ENCODE assay signal across 8 cellular contexts in genomic region chr7:55571534-55572377, GRCh38. TPM values are rescaled to one million over a fixed set of nuclear protein-coding genes. Genes with fewer than 3 reads are reported as not detected.
DNase-seq lines count a peak whose midpoint lies in the region; ATAC-seq and TF ChIP-seq lines count a peak whose summit lies in the region.

No MANE protein-coding gene starts in this region.

- peaks cover 34% of the 10 kb centered on the region for H3K4me1 ChIP-seq in mucosa of descending colon (ENCODE audit: low read depth)

- H3K36me3 Mint-ChIP-seq in effector memory CD8-positive, alpha-beta T cell (ENCODE audit: insufficient read depth): peaks cover 17% of the 10 kb centered on the region

- no peaks in the 10 kb centered on the region for H3K9me3 Mint-ChIP-seq in effector memory CD8-positive, alpha-beta T cell

- no peaks in the 10 kb centered on the region for H3K27me3 Mint-ChIP-seq in effector memory CD8-positive, alpha-beta T cell

- H3K4me3 ChIP-seq in mucosa of descending colon: peak overlapping the region; percentile 95

- intact Hi-C loops in mucosa of descending colon (cut with DNase I, micrococcal nuclease): no loop called here

- no peaks in the 10 kb centered on the region for H3K36me3 ChIP-seq in mucosa of descending colon (ENCODE audit: low read depth)

- H3K9me3 ChIP-seq in mucosa of descending colon: no peaks in the 10 kb centered on the region

- peak; percentile 19 for ATAC-seq in GM18502 (IDR thresholded peaks at IDR 0.05; ENCODE audit: poor library complexity, unreplicated experiment)
- ATAC-seq in HG02943 (IDR thresholded peaks at IDR 0.05; ENCODE audit: low read depth, unreplicated experiment): peak; percentile 17
- ATAC-seq in effector memory CD8-positive, alpha-beta T cell (replicated peaks): peak; percentile 45
- ATAC-seq in mucosa of descending colon: peak; percentile 62

- no peak for TF ChIP-seq CTCF in mucosa of descending colon (IDR thresholded peaks at IDR 0.05)

- peak overlapping the region; percentile 91 to 93 for H3K27ac Mint-ChIP-seq in effector memory CD8-positive, alpha-beta T cell

- peak overlapping the region; percentile 83 to 93 for H3K4me3 Mint-ChIP-seq in effector memory CD8-positive, alpha-beta T cell

- DNase-seq in 8988T (peak; percentile 32), NCI-H526 (lab: John Stamatoyannopoulos, UW) (peak; percentile 28 to 78), mucosa of descending colon (peak; percentile 68 to 86 (median 82))
- peak; percentile 82 for DNase-seq in activated CD8-positive, alpha-beta memory T cell treated with anti-CD3 and anti-CD28 coated beads for 24 hours
- peak; percentile 53 to 64 (median 61) for DNase-seq in effector memory CD8-positive, alpha-beta T cell
- peak; percentile 47 to 72 (median 56) for DNase-seq in stimulated activated naive CD4-positive, alpha-beta T cell (lab: John Stamatoyannopoulos, UW)

- H3K4me1 Mint-ChIP-seq in effector memory CD8-positive, alpha-beta T cell (ENCODE audit: low read depth in 2 of 2): peaks cover 57 to 66% of the 10 kb centered on the region in 2 donors

RNA-seq across cellular contexts. Expression of gene VOPP1, which starts 0.5 kb away (rescaled TPM):
- 10 to 100 TPM; 57.8 to 83.5 (median 75.2) TPM for total RNA-seq in mucosa of descending colon

Comparison
In these comparisons a context has a peak if more than half of its experiments do, and no peak if none do; other contexts are left out.
1. Peak in every context shown above with its lines: DNase-seq, ATAC-seq and H3K4me3 ChIP-seq.
2. DNase-seq: peak in every context shown above with its lines; median percentile 82 in activated CD8-positive, alpha-beta memory T cell treated with anti-CD3 and anti-CD28 coated beads for 24 hours; 82 in mucosa of descending colon; 61 in effector memory CD8-positive, alpha-beta T cell; 56 in stimulated activated naive CD4-positive, alpha-beta T cell; 53 in NCI-H526; 32 in 8988T.